In genomic region chr2:9313443-9313842, GRCh38 we compare ENCODE assay signal across 2 cellular contexts.
TF ChIP-seq lines count a peak whose summit lies in the region.

No MANE protein-coding gene starts in this region.

TF ChIP-seq in SK-N-SH, 30 proteins besides CTCF, POLR2A, EP300 and RAD21 (continued from another document):
- TF ChIP-seq REST (IDR thresholded peaks at IDR 0.05; ENCODE audit: low read depth, low read length): peak; percentile 67; the same call in 1 of the 2 replicates
- no peak for TF ChIP-seq PBX3 (IDR thresholded peaks at IDR 0.05)

TF ChIP-seq in SK-N-SH treated with all-trans-retinoic acid at 6 μM for 48 hours, 23 proteins besides CTCF, POLR2A, EP300 and RAD21 (continued from another document):
- TF ChIP-seq BACH2 (CRISPR knock-in tag; IDR thresholded peaks at IDR 0.05; ENCODE audit: borderline replicate concordance): no peak
TF ChIP-seq in SK-N-SH treated with all-trans-retinoic acid at 6 μM for 48 hours: peak in this region for 0.
